ENCODE assay signal across 7 cellular contexts in genomic region chr10:61835069-61835908, GRCh38.
DNase-seq lines count a peak whose midpoint lies in the region; ATAC-seq and TF ChIP-seq lines count a peak whose summit lies in the region.

No MANE protein-coding gene starts in this region.

- peaks cover 8% of the 10 kb centered on the region for H3K9me3 Mint-ChIP-seq in progenitor cell of endocrine pancreas (ENCODE audit: low read depth)

- ATAC-seq in PC-3 (peak; percentile 34), esophagus mucosa (peak; percentile 88), HG03196 (IDR thresholded peaks at IDR 0.05; ENCODE audit: unreplicated experiment) (no peak)

- CTCF ChIA-PET in PC-3 (lab: Charles Lee) = interaction anchor here (0.6 to 2.3 kb wide), 17 partner anchors 10 to 247 kb away, joined by 3 to 76 read pairs (median 4); no protein-coding TSS in a partner anchor

- peak overlapping the region; percentile 32 for H2AFZ ChIP-seq in GM23248
- peak overlapping the region; percentile 49 for H2AFZ ChIP-seq in PC-3 (ENCODE audit: low read length)

- H3K9me3 ChIP-seq in GM23248 (ENCODE audit: low read depth) = no peaks in the 10 kb centered on the region
- no peaks in the 10 kb centered on the region for H3K9me3 ChIP-seq in PC-3 (ENCODE audit: low read length)

- H3K27ac ChIP-seq in GM23248 (peak overlapping the region; percentile 57), PC-3 (ENCODE audit: low read length) (peak overlapping the region; percentile 66)

- peaks cover 3% of the 10 kb centered on the region for H3K36me3 Mint-ChIP-seq in progenitor cell of endocrine pancreas (ENCODE audit: insufficient read depth)

- BruUV-seq in PC-3 (replicated peaks; lab: Mats Ljungman, UMichigan) = no TSS peak

- H3K9me2 ChIP-seq in GM23248 (ENCODE audit: insufficient read depth) (no peaks in the 10 kb centered on the region), PC-3 (replicated peaks; ENCODE audit: low read length) (no peaks in the 10 kb centered on the region)

- intact Hi-C loops in PC-3 (cut with micrococcal nuclease) = loop anchor here (1.0 to 5.0 kb wide), 9 partner anchors 42 to 373 kb away; no protein-coding TSS in a partner anchor

- TF ChIP-seq CTCF in PC-3 (conservative IDR thresholded peaks at IDR 0.05; ENCODE audit: low read depth, low read length) (peak; percentile 99), progenitor cell of endocrine pancreas (IDR thresholded peaks at IDR 0.05; ENCODE audit: unreplicated experiment) (peak; percentile 54)

- H3K4me3 ChIP-seq in GM23248 (peak overlapping the region; percentile 56), PC-3 (ENCODE audit: low read length) (peak overlapping the region; percentile 25)

- H3F3A ChIP-seq in GM23248 (ENCODE audit: insufficient read depth) (peaks cover 27% of the 10 kb centered on the region), PC-3 (ENCODE audit: low read length, unreplicated experiment) (peaks cover 8% of the 10 kb centered on the region)

- WGBS in GM23248 (ENCODE audit: low coverage in 1 of 2, low lambda C conversion rate in 2 of 2, missing lambda C conversion rate in 2 of 2), 2 experiments = 12 to 13% methylated on average over 8 of the region's 8 CpGs

- DNase-seq in EL (peak; percentile 82), GM23248 (peak; percentile 83), PC-3 (peak; percentile 96), progenitor cell of endocrine pancreas (ENCODE audit: low spot score, unreplicated experiment) (no peak), DMS79 (lab: John Stamatoyannopoulos, UW) (no peak)

- H3K4me2 ChIP-seq in GM23248 (ENCODE audit: unreplicated experiment) (peak overlapping the region; percentile 75), PC-3 (ENCODE audit: low read length) (peak overlapping the region; percentile 73)

- peaks cover 39% of the 10 kb centered on the region for H3K4me1 Mint-ChIP-seq in progenitor cell of endocrine pancreas (ENCODE audit: low read depth)

- H3K27me3 Mint-ChIP-seq in progenitor cell of endocrine pancreas = no peaks in the 10 kb centered on the region

- H3K4me1 ChIP-seq in GM23248 (ENCODE audit: insufficient read depth) (peaks cover 44% of the 10 kb centered on the region), PC-3 (ENCODE audit: insufficient read depth, low read length) (peaks cover 50% of the 10 kb centered on the region)

- H3K79me2 ChIP-seq in GM23248 (ENCODE audit: insufficient read depth) (no peaks in the 10 kb centered on the region), PC-3 (ENCODE audit: low read length) (no peaks in the 10 kb centered on the region)

- no peak overlapping the region for H3K4me3 Mint-ChIP-seq in progenitor cell of endocrine pancreas (ENCODE audit: low read depth)

- POLR2A ChIA-PET in PC-3 (lab: Charles Lee; ENCODE audit: unreplicated experiment) = interaction anchor here (0.7 to 0.9 kb wide), 2 partner anchors 65 to 651 kb away, joined by 6 read pairs; no protein-coding TSS in a partner anchor

- peak overlapping the region; percentile 0 for H3K27ac Mint-ChIP-seq in progenitor cell of endocrine pancreas

- H3K36me3 ChIP-seq in GM23248 (ENCODE audit: low read depth) (no peaks in the 10 kb centered on the region), PC-3 (ENCODE audit: low read depth, low read length) (no peaks in the 10 kb centered on the region)

- in situ Hi-C loops in GM23248 (cut with MboI) = no loop called here

- H3K27me3 ChIP-seq in GM23248 (replicated peaks; ENCODE audit: insufficient read depth) = no peaks in the 10 kb centered on the region
- H3K27me3 ChIP-seq in PC-3 (ENCODE audit: low read length) = no peaks in the 10 kb centered on the region

- H3K9ac ChIP-seq in GM23248 (peak overlapping the region; percentile 49), PC-3 (ENCODE audit: low read length) (peak overlapping the region; percentile 20)

- H4K20me1 ChIP-seq in GM23248 (ENCODE audit: insufficient read depth) (no peaks in the 10 kb centered on the region), PC-3 (ENCODE audit: low read length) (no peaks in the 10 kb centered on the region)

Comparison
In these comparisons a context has a peak if more than half of its experiments do, and no peak if none do; other contexts are left out.
1. DNase-seq: peak in EL (single experiment), GM23248 (single experiment) and PC-3 (single experiment); none in progenitor cell of endocrine pancreas (single experiment) and DMS79 (single experiment).